Comparison of ENCODE assay signal across 20 cellular contexts in the genomic region with DNA sequence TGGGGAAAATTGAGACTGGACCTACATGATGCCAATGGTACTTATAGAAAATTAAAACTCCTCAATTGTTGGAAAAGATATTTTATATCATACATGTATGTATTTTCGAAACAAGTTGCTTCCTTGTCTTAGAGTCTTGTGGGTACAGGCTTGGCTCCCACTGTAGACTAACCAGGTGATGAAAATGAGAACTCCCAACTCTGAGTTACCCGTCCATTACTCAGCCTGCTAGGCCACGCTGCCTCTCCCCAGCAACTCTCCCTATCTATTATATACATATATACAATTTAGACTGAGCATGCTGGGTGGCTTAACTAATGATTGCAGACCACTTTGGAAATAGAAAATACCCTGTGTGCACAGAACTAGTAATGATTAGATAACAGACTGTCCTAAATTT.
"Had no signal": no experiment of that assay in that cellular context is flagged by ENCODE, and none has a peak within 500 bp of the region (broad histone marks: within the 10 kb centered on the region; RNA-seq: fewer than 3 reads in every experiment).

No MANE protein-coding gene starts in this region.

- ATAC-seq: activated CD8-positive, alpha-beta T cell treated with anti-CD3 and anti-CD28 coated beads for 36 hours; activated T-cell treated with anti-CD3 and anti-CD28 coated beads, Interleukin-2, amount 50 U/mL, for 4 hours; activated T-helper 17 cell treated with anti-CD3 and anti-CD28 coated beads, Interleukin-2, amount 50 U/mL, for 72 hours; heart right ventricle; left ventricle myocardium superior; mucosa of descending colon; natural killer cell treated with Interleukin-12 subunit alpha and Interleukin-12 subunit beta and Interleukin-15 and Interleukin-18, amount 100 ng/mL, for 72 hours; upper lobe of right lung had no signal

- DNase-seq: activated B cell treated with CpG ODN at 0.5 μM for 24 hours; activated CD4-positive, alpha-beta T cell treated with anti-CD3 and anti-CD28 coated beads, Interleukin-2, amount 50 U/mL, for 1 hour; activated CD8-positive, alpha-beta T cell treated with anti-CD3 and anti-CD28 coated beads for 36 hours; activated T-cell treated with anti-CD3 and anti-CD28 coated beads, Interleukin-2, amount 50 U/mL, for 4 hours; aorta; brain microvascular endothelial cell; caudate nucleus; esophagus squamous epithelium; foreskin melanocyte; heart right ventricle; left ventricle myocardium superior; mucosa of descending colon; spleen; stimulated activated naive CD4-positive, alpha-beta T cell treated with Interleukin-2 at 50 U/mL for 16 hours; T-helper 2 cell; upper lobe of right lung had no signal

- H3K27me3 ChIP-seq: brain microvascular endothelial cell, esophagus squamous epithelium, heart right ventricle, right atrium auricular region, spleen, upper lobe of right lung had no signal

- H3K9me3 ChIP-seq: esophagus squamous epithelium, heart right ventricle, mucosa of descending colon, right atrium auricular region, spleen, upper lobe of right lung had no signal

- H3K36me3 ChIP-seq: brain microvascular endothelial cell, esophagus squamous epithelium, heart right ventricle, right atrium auricular region, spleen, upper lobe of right lung had no signal

- H3K27ac ChIP-seq: brain microvascular endothelial cell, epithelial cell of prostate, esophagus squamous epithelium, heart right ventricle, right atrium auricular region, spleen, upper lobe of right lung had no signal

- H3K4me3 ChIP-seq: esophagus squamous epithelium, heart right ventricle, mucosa of descending colon, right atrium auricular region, spleen, upper lobe of right lung had no signal

- H3K4me1 ChIP-seq: upper lobe of right lung had no signal
